Comparison of ENCODE assay signal across 13 cellular contexts in the genomic region with DNA sequence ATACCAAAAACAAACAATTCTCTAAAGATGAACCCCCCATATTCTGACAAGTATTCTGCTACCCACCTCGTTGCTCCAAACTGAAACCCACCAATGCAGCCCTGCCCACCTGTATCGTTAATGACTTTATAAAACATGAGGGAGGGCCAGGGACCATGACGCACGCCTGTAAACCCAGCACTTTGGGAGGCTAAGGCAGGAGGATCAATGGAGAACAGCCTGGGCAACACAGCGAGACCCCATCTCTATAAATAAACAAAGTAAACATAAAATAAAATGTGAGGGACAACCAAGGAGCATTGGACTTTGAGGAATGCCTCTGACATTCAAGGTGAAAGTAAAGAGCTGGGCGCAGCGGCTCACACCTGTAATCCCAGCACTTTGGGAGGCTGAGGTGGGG. TPM values are rescaled to one million over a fixed set of nuclear protein-coding genes. Genes with fewer than 3 reads are reported as not detected.
DNase-seq lines count a peak whose midpoint lies in the region; ATAC-seq and TF ChIP-seq lines count a peak whose summit lies in the region.
"Had no signal": no experiment of that assay in that cellular context is flagged by ENCODE, and none has a peak within 500 bp of the region (broad histone marks: within the 10 kb centered on the region; RNA-seq: fewer than 3 reads in every experiment).

No MANE protein-coding gene starts in this region.

- H4K12ac ChIP-seq in trophoblast cell (ENCODE audit: low read depth, low read length): no peak overlapping the region

- peaks cover 63% of the 10 kb centered on the region for H3K4me1 Mint-ChIP-seq in brain

- H2BK12ac ChIP-seq in trophoblast cell (ENCODE audit: low read length): peak overlapping the region; percentile 44

- H3K9me3 ChIP-seq in heart right ventricle (no peaks in the 10 kb centered on the region), trophoblast cell (ENCODE audit: insufficient read depth, low read depth, low read length) (no peaks in the 10 kb centered on the region)
- H3K9me3 ChIP-seq: BLaER1 treated with 17β-estradiol and CSF1 and Interleukin-3, amounts not matched to agents 10 nM and 100 nM had no signal

- H2AK5ac ChIP-seq in trophoblast cell (ENCODE audit: low read length): no peak overlapping the region

- H3K36me3 ChIP-seq in heart right ventricle (no peaks in the 10 kb centered on the region), trophoblast cell (ENCODE audit: control insufficient read depth in 1 of 2, insufficient read depth in 2 of 2, low read length in 2 of 2) (no peaks in the 10 kb centered on the region)
- H3K36me3 ChIP-seq: BLaER1 treated with 17β-estradiol and CSF1 and Interleukin-3, amounts not matched to agents 10 nM and 100 nM had no signal

- no peak overlapping the region for H2BK5ac ChIP-seq in trophoblast cell (ENCODE audit: low read depth, low read length, poor library complexity)

- TF ChIP-seq CTCF in heart right ventricle (IDR thresholded peaks at IDR 0.05) (no peak), brain (conservative IDR thresholded peaks at IDR 0.05) (no peak)

- H3K4me3 Mint-ChIP-seq in brain: peak overlapping the region in 3 of 5 experiments; percentile 51 to 80 (median 64)
- H3K4me3 Mint-ChIP-seq: CD4-positive, alpha-beta T cell had no signal

- H3K23ac ChIP-seq in trophoblast cell (ENCODE audit: low read length): no peak overlapping the region

- H3K27ac Mint-ChIP-seq in brain: peak overlapping the region; percentile 71 to 94 (median 93)
- H3K27ac Mint-ChIP-seq: CD4-positive, alpha-beta T cell had no signal

- ATAC-seq in heart right ventricle (no peak), HG02870 (IDR thresholded peaks at IDR 0.05; ENCODE audit: unreplicated experiment) (no peak)
- ATAC-seq: GM12878 had no signal

- H3K9ac ChIP-seq in trophoblast cell (ENCODE audit: low read length): no peak overlapping the region
- H3K9ac ChIP-seq: BLaER1 treated with 17β-estradiol and CSF1 and Interleukin-3, amounts not matched to agents 10 nM and 100 nM had no signal

- H4K91ac ChIP-seq in trophoblast cell (ENCODE audit: low read depth, low read length): no peak overlapping the region

- H2AFZ ChIP-seq in trophoblast cell (ENCODE audit: insufficient read depth, low read length, poor library complexity): no peak overlapping the region

- H3K36me3 Mint-ChIP-seq in brain: no peaks in the 10 kb centered on the region

- peaks cover 5% of the 10 kb centered on the region for H3K79me1 ChIP-seq in trophoblast cell (ENCODE audit: low read length)

- no peak overlapping the region for H3K4me3 ChIP-seq in heart right ventricle
- no peak overlapping the region for H3K4me3 ChIP-seq in trophoblast cell (ENCODE audit: low read depth, low read length)
- H3K4me3 ChIP-seq: BLaER1 treated with 17β-estradiol and CSF1 and Interleukin-3, amounts not matched to agents 10 nM and 100 nM; GM12878 had no signal

- DNase-seq in cardiac septum (ENCODE audit: low spot score): peak; percentile 19
- no peak for DNase-seq in heart right ventricle
- no peak for DNase-seq in trophoblast cell
- no peak for DNase-seq in hepatic stellate cell (ENCODE audit: low spot score)
- DNase-seq in NCI-H1436 treated with DMSO at 0.1 percent for 48 hours (lab: John Stamatoyannopoulos, UW): no peak
- DNase-seq: 8988T; ACHN; CD4-positive, alpha-beta T cell; DMS79 had no signal

- no peak overlapping the region for H2BK120ac ChIP-seq in trophoblast cell (ENCODE audit: insufficient read depth, low read length, poor library complexity)

- H3K4me2 ChIP-seq in trophoblast cell (ENCODE audit: low read length): no peak overlapping the region

- no peak overlapping the region for H4K8ac ChIP-seq in trophoblast cell (ENCODE audit: low read depth, low read length)

- H3K79me2 ChIP-seq in trophoblast cell (ENCODE audit: control insufficient read depth, insufficient read depth, low read length, poor library complexity): no peaks in the 10 kb centered on the region

- H3K18ac ChIP-seq in trophoblast cell (ENCODE audit: low read length): no peak overlapping the region

- H3K9me3 Mint-ChIP-seq in brain: no peaks in the 10 kb centered on the region
- H3K9me3 Mint-ChIP-seq: CD4-positive, alpha-beta T cell had no signal

- no peaks in the 10 kb centered on the region for H3K27me3 Mint-ChIP-seq in brain

- H3K4ac ChIP-seq in trophoblast cell (ENCODE audit: low read depth, low read length): no peak overlapping the region

- intact Hi-C loops in cardiac septum (cut with DNase I) (no loop called here), heart right ventricle (cut with DNase I) (no loop called here)

- WGBS in heart right ventricle, 2 donors: 83 to 87% methylated on average over 7 of the region's 7 CpGs
- WGBS in trophoblast cell (ENCODE audit: extremely low coverage, insufficient coverage, insufficient read length): no CpG with 5 or more reads among the region's 7 CpGs

- no peak overlapping the region for H3K27ac ChIP-seq in heart right ventricle
- H3K27ac ChIP-seq in trophoblast cell (ENCODE audit: low read depth, low read length): no peak overlapping the region
- H3K27ac ChIP-seq: BLaER1 treated with 17β-estradiol and CSF1 and Interleukin-3, amounts not matched to agents 10 nM and 100 nM had no signal

- H3K27me3 ChIP-seq in heart right ventricle (peaks cover 0 to 70% (median 52%) of the 10 kb centered on the region in 7 donors), trophoblast cell (ENCODE audit: insufficient read depth, low read length) (no peaks in the 10 kb centered on the region)

- no peak overlapping the region for H3K14ac ChIP-seq in trophoblast cell (ENCODE audit: low read length)

- H3K4me1 ChIP-seq in heart right ventricle: peaks cover 0 to 10% (median 0%) of the 10 kb centered on the region in 9 donors
- H3K4me1 ChIP-seq in trophoblast cell (ENCODE audit: control insufficient read depth in 1 of 2, insufficient read depth in 2 of 2, low read length in 2 of 2): peaks cover 7 to 12% of the 10 kb centered on the region in 2 experiments

RNA-seq across cellular contexts. Expression of gene ATXN10, which starts 39.8 kb away (rescaled TPM):
- 156 TPM for total RNA-seq in cardiac septum
- total RNA-seq in heart right ventricle: 100 to 1,000 TPM; 122 to 169 (median 143) TPM
- polyA plus RNA-seq in heart right ventricle: 100 to 1,000 TPM in 1 of 2 donors, 10 to 100 TPM in 1; 11.8 to 142 TPM
- 170 TPM for polyA plus RNA-seq in brain (ENCODE audit: insufficient read depth, low read depth, low replicate concordance)
- 64.4 and 67.4 TPM in 2 replicates for polyA plus RNA-seq in trophoblast cell (2013)
